Comparison of ENCODE assay signal across 20 cellular contexts in genomic region chr4:111492501-111492900, GRCh38.
"Had no signal": no experiment of that assay in that cellular context is flagged by ENCODE, and none has a peak within 500 bp of the region (broad histone marks: within the 10 kb centered on the region; RNA-seq: fewer than 3 reads in every experiment).

No MANE protein-coding gene starts in this region.

- DNase-seq: activated CD4-positive, alpha-beta T cell treated with anti-CD3 and anti-CD28 coated beads for 4 hours; activated CD8-positive, alpha-beta memory T cell treated with anti-CD3 and anti-CD28 coated beads, Interleukin-2, amount 50 U/mL, for 48 hours; activated CD8-positive, alpha-beta T cell treated with anti-CD3 and anti-CD28 coated beads for 36 hours; activated naive CD4-positive, alpha-beta T cell treated with anti-CD3 and anti-CD28 coated beads, Interleukin-2, amount 50 U/mL, for 16 hours; activated naive CD8-positive, alpha-beta T cell treated with anti-CD3 and anti-CD28 coated beads, Interleukin-2, amount 10 ng/mL, durations not matched to agents 7 days and 5 days; activated T-cell treated with anti-CD3 and anti-CD28 coated beads, Interleukin-2, amount 50 U/mL, for 1 hour; aorta; Karpas-422; MM.1S; NCI-H1105; NCI-H1436; NCI-H187; NCI-H2081; NCI-H510A treated with DMSO at 0.1 percent for 48 hours; NCI-H69; NK-92 treated with Interleukin-12 subunit alpha and Interleukin-12 subunit beta, amount 100 ng/mL, for 24 hours; OCI-M1; Right ventricle myocardium superior had no signal

- ATAC-seq: activated CD4-positive, CD25-positive, alpha-beta regulatory T cell treated with anti-CD3 and anti-CD28 coated beads, Interleukin-2, amount 50 U/mL, for 24 hours; activated CD8-positive, alpha-beta T cell treated with anti-CD3 and anti-CD28 coated beads for 36 hours; Panc1 had no signal
